28 cellular contexts compared by ENCODE assay signal in the genomic region with DNA sequence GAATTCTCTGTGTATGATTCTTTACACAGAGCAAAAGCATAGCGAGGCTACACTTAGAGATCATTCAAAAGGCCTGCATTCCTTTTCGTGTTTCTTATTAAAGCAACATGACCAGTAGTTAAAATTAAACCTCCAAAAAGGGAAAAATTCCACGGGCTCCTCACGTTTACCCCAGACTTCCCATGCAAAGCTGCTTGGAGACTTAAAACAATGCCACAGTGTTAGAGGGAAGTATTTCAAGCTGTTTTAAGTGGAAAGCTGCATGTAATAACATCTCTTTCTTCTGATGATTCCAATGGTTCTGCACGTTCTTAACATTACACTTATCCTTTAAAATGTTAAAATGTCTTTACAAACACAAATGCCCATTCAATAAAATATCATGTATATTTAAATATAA.
"Had no signal": no experiment of that assay in that cellular context is flagged by ENCODE, and none has a peak within 500 bp of the region (broad histone marks: within the 10 kb centered on the region; RNA-seq: fewer than 3 reads in every experiment).

No MANE protein-coding gene starts in this region.

- H3K79me2 ChIP-seq: parathyroid adenoma had no signal

- H3K36me3 ChIP-seq: neural progenitor cell, ovary, right lobe of liver, spleen, suprapubic skin, transverse colon, upper lobe of right lung, uterus had no signal

- H3K27ac ChIP-seq: neural progenitor cell, ovary, parathyroid adenoma, psoas muscle, right lobe of liver, skin epidermis, spleen, suprapubic skin, testis, tibial artery, transverse colon, upper lobe of right lung, uterus had no signal

- H3K9ac ChIP-seq: neural progenitor cell, parathyroid adenoma had no signal

- DNase-seq: natural killer cell; occipital lobe; ovary; posterior cingulate gyrus; psoas muscle; right cardiac atrium; right lobe of liver; spleen; stimulated activated CD4-positive, alpha-beta T cell treated with anti-CD3 and anti-CD28 coated beads, Interleukin-12 subunit alpha, Interleukin-12 subunit beta, amount 100 ng/mL, for 4 hours; stimulated activated CD4-positive, alpha-beta T cell treated with anti-CD3 and anti-CD28 coated beads, Interleukin-1b, Interleukin-23, amount 100 ng/mL, for 48 hours; stimulated activated CD4-positive, alpha-beta T cell treated with anti-CD3 and anti-CD28 coated beads, Interleukin-4, amount 100 ng/mL, for 1 hour; stimulated activated CD4-positive, alpha-beta T cell treated with anti-CD3 and anti-CD28 coated beads, Interleukin-4, amount 100 ng/mL, for 4 hours; stimulated activated CD8-positive, alpha-beta memory T cell treated with anti-CD3 and anti-CD28 coated beads, Interleukin-4, amount 100 ng/mL, for 48 hours; stimulated activated naive CD4-positive, alpha-beta T cell; stimulated activated naive CD8-positive, alpha-beta T cell treated with anti-CD3 and anti-CD28 coated beads, Interleukin-15, amount 100 ng/mL, for 72 hours; stimulated activated naive CD8-positive, alpha-beta T cell treated with anti-CD3 and anti-CD28 coated beads, Interleukin-15, Interleukin-2, amounts not matched to agents 100 U/mL and 50 U/mL, for 24 hours; substantia nigra; testis; tibial artery; transverse colon; upper lobe of right lung; uterus had no signal

- H3K4me2 ChIP-seq: neural progenitor cell, smooth muscle cell had no signal

- ATAC-seq: natural killer cell; psoas muscle; right cardiac atrium; right lobe of liver; stimulated activated memory B cell treated with anti-CD40 and anti-IgM and Interleukin-4, amounts not matched to agents 10 μg/mL and 1 μg/mL and 100 μg/mL, for 72 hours; stimulated activated naive CD8-positive, alpha-beta T cell treated with anti-CD3 and anti-CD28 coated beads, Interleukin-15, amount 100 ng/mL, for 72 hours; stimulated activated naive CD8-positive, alpha-beta T cell treated with anti-CD3 and anti-CD28 coated beads, Interleukin-15, Interleukin-2, amounts not matched to agents 100 U/mL and 50 U/mL, for 24 hours; upper lobe of right lung had no signal

- H3K4me3 ChIP-seq: neural progenitor cell, ovary, psoas muscle, right lobe of liver, skin epidermis, smooth muscle cell, spleen, suprapubic skin, testis, tibial artery, transverse colon, upper lobe of right lung, uterus had no signal

- H3K4me1 ChIP-seq: neural progenitor cell, parathyroid adenoma, psoas muscle, right lobe of liver, spleen, suprapubic skin, testis, transverse colon, upper lobe of right lung, uterus had no signal

- H2AFZ ChIP-seq: neural progenitor cell, parathyroid adenoma had no signal

- H3K9me3 ChIP-seq: ovary, psoas muscle, right lobe of liver, testis, tibial artery, transverse colon, upper lobe of right lung, uterus had no signal

- H3K27me3 ChIP-seq: neural progenitor cell, ovary, right lobe of liver, spleen, suprapubic skin, testis, tibial artery, transverse colon, upper lobe of right lung, uterus had no signal
